8 cellular contexts compared by ENCODE assay signal in the genomic region with DNA sequence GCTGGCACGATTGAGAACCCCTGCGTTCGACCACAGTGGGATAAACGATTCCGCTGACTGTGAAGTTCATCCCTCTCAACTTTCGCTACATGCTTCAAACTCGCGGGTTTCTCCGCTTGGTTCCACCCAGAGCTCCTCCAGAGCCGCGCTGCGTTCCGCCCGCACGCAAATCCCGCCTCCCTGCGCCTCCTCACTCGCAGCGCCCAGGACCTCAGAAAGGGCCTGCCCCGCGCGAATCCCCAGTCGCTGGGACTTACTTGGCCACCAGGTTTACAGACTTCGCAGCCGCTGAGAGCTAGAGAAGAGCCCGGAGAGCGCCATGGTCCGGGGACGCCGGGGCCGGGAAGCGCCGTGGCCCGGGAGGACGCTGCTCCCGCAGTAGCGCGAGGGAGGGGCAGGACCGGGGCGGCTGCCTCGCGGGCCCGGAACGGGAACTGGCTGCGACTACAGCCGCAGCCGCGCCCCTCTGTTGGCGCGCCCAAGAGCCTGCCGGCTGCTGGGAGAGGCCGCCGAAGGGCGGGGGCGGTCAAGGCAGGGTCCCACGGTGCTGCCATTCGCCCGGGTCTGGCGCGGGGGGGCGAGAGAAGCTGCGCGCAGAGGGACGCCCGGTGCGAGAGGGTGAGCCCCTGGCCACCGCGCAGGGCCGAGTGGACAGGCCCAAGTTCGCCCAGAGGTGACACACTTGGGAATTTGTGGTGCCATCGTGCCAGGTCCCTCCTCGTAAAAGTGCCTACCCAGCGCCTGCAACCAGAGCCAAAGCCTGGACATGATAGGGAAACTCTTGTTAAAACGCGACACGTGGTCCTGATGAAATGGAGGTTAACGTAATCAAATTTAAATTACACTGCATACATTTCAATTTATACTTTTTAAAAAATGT. TPM values are rescaled to one million over a fixed set of nuclear protein-coding genes. Genes with fewer than 3 reads are reported as not detected.
DNase-seq lines count a peak whose midpoint lies in the region; ATAC-seq and TF ChIP-seq lines count a peak whose summit lies in the region.

A gene with protein sequence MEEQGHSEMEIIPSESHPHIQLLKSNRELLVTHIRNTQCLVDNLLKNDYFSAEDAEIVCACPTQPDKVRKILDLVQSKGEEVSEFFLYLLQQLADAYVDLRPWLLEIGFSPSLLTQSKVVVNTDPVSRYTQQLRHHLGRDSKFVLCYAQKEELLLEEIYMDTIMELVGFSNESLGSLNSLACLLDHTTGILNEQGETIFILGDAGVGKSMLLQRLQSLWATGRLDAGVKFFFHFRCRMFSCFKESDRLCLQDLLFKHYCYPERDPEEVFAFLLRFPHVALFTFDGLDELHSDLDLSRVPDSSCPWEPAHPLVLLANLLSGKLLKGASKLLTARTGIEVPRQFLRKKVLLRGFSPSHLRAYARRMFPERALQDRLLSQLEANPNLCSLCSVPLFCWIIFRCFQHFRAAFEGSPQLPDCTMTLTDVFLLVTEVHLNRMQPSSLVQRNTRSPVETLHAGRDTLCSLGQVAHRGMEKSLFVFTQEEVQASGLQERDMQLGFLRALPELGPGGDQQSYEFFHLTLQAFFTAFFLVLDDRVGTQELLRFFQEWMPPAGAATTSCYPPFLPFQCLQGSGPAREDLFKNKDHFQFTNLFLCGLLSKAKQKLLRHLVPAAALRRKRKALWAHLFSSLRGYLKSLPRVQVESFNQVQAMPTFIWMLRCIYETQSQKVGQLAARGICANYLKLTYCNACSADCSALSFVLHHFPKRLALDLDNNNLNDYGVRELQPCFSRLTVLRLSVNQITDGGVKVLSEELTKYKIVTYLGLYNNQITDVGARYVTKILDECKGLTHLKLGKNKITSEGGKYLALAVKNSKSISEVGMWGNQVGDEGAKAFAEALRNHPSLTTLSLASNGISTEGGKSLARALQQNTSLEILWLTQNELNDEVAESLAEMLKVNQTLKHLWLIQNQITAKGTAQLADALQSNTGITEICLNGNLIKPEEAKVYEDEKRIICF (minus strand): TSS at position 436 of the 880 bp plus-strand sequence. CDS start 21,863 bp downstream, outside the sequence.

- peak; percentile 89 for ATAC-seq in GM19468 (IDR thresholded peaks at IDR 0.05; ENCODE audit: extremely low read depth, unreplicated experiment)

- peaks cover 29% of the 10 kb centered on the region for H3K79me2 ChIP-seq in PC-9 (ENCODE audit: low read depth)

- POLR2A ChIA-PET in Caco-2 (lab: Charles Lee) (no interaction called here), PC-9 (lab: Charles Lee; ENCODE audit: unreplicated experiment) (interaction anchor here (0.5 to 0.9 kb wide), 4 partner anchors 13 to 367 kb away, joined by 3 to 13 read pairs (median 6); no protein-coding TSS in a partner anchor)

- peak within 1 kb of the TSS; percentile 82 for H3K4me3 Mint-ChIP-seq in Caco-2 (ENCODE audit: unreplicated experiment)

- no peaks in the 10 kb centered on the region for H3K9me2 ChIP-seq in PC-9 (ENCODE audit: insufficient read depth)

- DNase-seq in Caco-2 (peak; percentile 72 to 84), HT-29 (ENCODE audit: low spot score) (peak; percentile 79), PC-9 (peak; percentile 73 to 85), esophagus muscularis mucosa (ENCODE audit: extremely low spot score) (no peak), myocyte (ENCODE audit: low read depth) (peak; percentile 89)
- DNase-seq in activated T-cell treated with anti-CD3 and anti-CD28 coated beads, Interleukin-2, amount 50 U/mL, for 48 hours = peak; percentile 82 to 85
- DNase-seq in stimulated activated CD8-positive, alpha-beta memory T cell treated with anti-CD3 and anti-CD28 coated beads, Interleukin-7, amount 100 ng/mL, for 4 hours (ENCODE audit: low read depth in 2 of 2) = peak; percentile 22 to 61

- H3K27ac Mint-ChIP-seq in Caco-2 (ENCODE audit: unreplicated experiment) = peak within 1 kb of the TSS; percentile 55

- H4K20me1 ChIP-seq in PC-9 (ENCODE audit: insufficient read depth) = no peaks in the 10 kb centered on the region

- TF ChIP-seq CTCF in Caco-2 (IDR thresholded peaks at IDR 0.05; ENCODE audit: insufficient read depth in 1 of 2, low read depth in 1 of 2, low read length in 1 of 2, severe bottlenecking in 1 of 2, unreplicated experiment in 1 of 2) (peak in 1 of 2 experiments; percentile 1), PC-9 (conservative IDR thresholded peaks at IDR 0.05) (no peak; the same call in 1 of the 2 replicates), esophagus muscularis mucosa (IDR thresholded peaks at IDR 0.05) (peak in 1 of 3 experiments; percentile 23)

- intact Hi-C loops in Caco-2 (cut with micrococcal nuclease; ENCODE audit: unreplicated experiment) = loop anchor here (2.0 to 10.0 kb wide), 3 partner anchors 26 to 194 kb away; a partner anchor contains a TSS
- intact Hi-C loops in PC-9 (cut with micrococcal nuclease; ENCODE audit: unreplicated experiment) = loop anchor here (1.0 to 10.0 kb wide), 4 partner anchors 26 to 854 kb away; a partner anchor contains a TSS
- intact Hi-C loops in esophagus muscularis mucosa (cut with DNase I) = loop anchor here (10.0 kb wide), 1 partner anchor 194 kb away; a partner anchor contains a TSS

- H3K9me3 ChIP-seq in Caco-2 = no peaks in the 10 kb centered on the region
- no peaks in the 10 kb centered on the region for H3K9me3 ChIP-seq in PC-9 (ENCODE audit: insufficient read depth, low read depth)
- no peaks in the 10 kb centered on the region for H3K9me3 ChIP-seq in esophagus muscularis mucosa

- CTCF ChIA-PET in Caco-2 (lab: Charles Lee) (interaction anchor here (1.1 to 1.4 kb wide), 2 partner anchors 9 to 13 kb away, joined by 3 to 4 read pairs; no protein-coding TSS in a partner anchor), PC-9 (lab: Charles Lee) (interaction anchor here (0.6 kb wide), 1 partner anchor 491 kb away, joined by 4 read pairs; no protein-coding TSS in a partner anchor)

- H3K27me3 Mint-ChIP-seq in Caco-2 (ENCODE audit: insufficient read depth, unreplicated experiment) = no peaks in the 10 kb centered on the region

- H3K4me3 ChIP-seq in Caco-2 (ENCODE audit: low read depth, low read length) = peak within 1 kb of the TSS; percentile 61
- H3K4me3 ChIP-seq in PC-9 = peak within 1 kb of the TSS; percentile 73
- peak within 1 kb of the TSS; percentile 70 to 82 (median 74) for H3K4me3 ChIP-seq in esophagus muscularis mucosa

- peak within 1 kb of the TSS; percentile 76 for H3K27ac ChIP-seq in PC-9
- H3K27ac ChIP-seq in esophagus muscularis mucosa (replicated peaks in 1 of 4) = peak within 1 kb of the TSS; percentile 90 to 97 (median 94)

- no peaks in the 10 kb centered on the region for H3K9me3 Mint-ChIP-seq in Caco-2 (ENCODE audit: unreplicated experiment)

- peak within 1 kb of the TSS; percentile 93 for H2AFZ ChIP-seq in PC-9

- H3F3A ChIP-seq in PC-9 (ENCODE audit: insufficient read depth, low read depth) = peaks cover 24% of the 10 kb centered on the region; the same call in 1 of the 2 replicates

- no TSS peak for BruUV-seq in Caco-2 (replicated peaks; lab: Mats Ljungman, UMichigan)
- no TSS peak for BruUV-seq in PC-9 (replicated peaks; lab: Mats Ljungman, UMichigan)

- H3K36me3 ChIP-seq in Caco-2 (ENCODE audit: control insufficient read depth, insufficient read depth, low read length) = no peaks in the 10 kb centered on the region
- H3K36me3 ChIP-seq in PC-9 (ENCODE audit: low read depth) = no peaks in the 10 kb centered on the region
- peaks cover 0 to 5% (median 0%) of the 10 kb centered on the region in 4 donors for H3K36me3 ChIP-seq in esophagus muscularis mucosa

- peak; percentile 79 for TF ChIP-seq POLR2A in esophagus muscularis mucosa (IDR thresholded peaks at IDR 0.05; ENCODE audit: low read depth)

- H3K4me1 ChIP-seq in Caco-2 (0 out of 2 replicates have a peak, but pooled peaks cover 10% of the 10 kb centered on the region), PC-9 (replicated peaks; ENCODE audit: insufficient read depth) (peaks cover 21% of the 10 kb centered on the region), esophagus muscularis mucosa (peaks cover 51 to 58% (median 54%) of the 10 kb centered on the region in 4 donors)

- H3K27me3 ChIP-seq in Caco-2 (replicated peaks; ENCODE audit: control insufficient read depth, insufficient read depth, low read length) (no peaks in the 10 kb centered on the region), PC-9 (ENCODE audit: insufficient read depth, low read depth) (no peaks in the 10 kb centered on the region), esophagus muscularis mucosa (no peaks in the 10 kb centered on the region)

- peak within 1 kb of the TSS; percentile 95 for H3K4me2 ChIP-seq in PC-9

- H3K36me3 Mint-ChIP-seq in Caco-2 (ENCODE audit: insufficient read depth, unreplicated experiment) = no peaks in the 10 kb centered on the region

- no peak for TF ChIP-seq EP300 in esophagus muscularis mucosa (IDR thresholded peaks at IDR 0.05)

- WGBS in esophagus muscularis mucosa = 0% methylated on average over 19 of the region's 77 CpGs

- H3K4me1 Mint-ChIP-seq in Caco-2 (ENCODE audit: low read depth, unreplicated experiment) = peaks cover 10% of the 10 kb centered on the region

RNA-seq across cellular contexts. Expression of the gene that starts here (rescaled TPM):
- total RNA-seq in Caco-2 (2022) (5.4 and 7.0 TPM in 2 replicates), PC-9 (2021) (16.5 and 20.5 TPM in 2 replicates), esophagus muscularis mucosa (10 to 100 TPM; 11.6 to 22.0 (median 13.0) TPM), myocyte (12.0 and 14.1 TPM in 2 replicates)
- 5.5 and 6.2 TPM in 2 replicates for total RNA-seq in HT-29 (2014; rRNA removed; shearing (Covaris generic))
- 7.5 TPM for polyA plus RNA-seq in myocyte (2012)
